8 cellular contexts compared by ENCODE assay signal in genomic region chr3:110881069-110881468, GRCh38.
DNase-seq lines count a peak whose midpoint lies in the region; ATAC-seq and TF ChIP-seq lines count a peak whose summit lies in the region.

No MANE protein-coding gene starts in this region.

- TF ChIP-seq CTCF in H9 (conservative IDR thresholded peaks at IDR 0.05) (peak; percentile 59), body of pancreas (IDR thresholded peaks at IDR 0.05) (peak in 4 of 7 experiments; percentile 27 to 38 (median 31)), upper lobe of left lung (IDR thresholded peaks at IDR 0.05) (no peak)

- H2AFZ ChIP-seq in H9 (ENCODE audit: low read length): no peak overlapping the region

- H3K27me3 ChIP-seq in H9 (ENCODE audit: insufficient read depth, low read length) (no peaks in the 10 kb centered on the region), body of pancreas (no peaks in the 10 kb centered on the region), upper lobe of left lung (no peaks in the 10 kb centered on the region)

- H3K9me3 ChIP-seq in H9 (ENCODE audit: control insufficient read depth, low read depth, low read length) (no peaks in the 10 kb centered on the region), body of pancreas (no peaks in the 10 kb centered on the region), upper lobe of left lung (no peaks in the 10 kb centered on the region)

- no peak overlapping the region for H3K4me3 ChIP-seq in body of pancreas
- H3K4me3 ChIP-seq in upper lobe of left lung: no peak overlapping the region

- no peak overlapping the region for H3K56ac ChIP-seq in H9 (ENCODE audit: insufficient read length, low read depth, low read length)

- H3K9ac ChIP-seq in H9 (ENCODE audit: extremely low read depth, insufficient read length, low read length): no peak overlapping the region

- H3K4ac ChIP-seq in H9 (ENCODE audit: low read depth, low read length): no peak overlapping the region

- no peaks in the 10 kb centered on the region; a peak in 1 of 4 replicates for H3K4me1 Mint-ChIP-seq in H9

- H3K9me3 Mint-ChIP-seq in H9: no peaks in the 10 kb centered on the region

- no peak overlapping the region for H3K14ac ChIP-seq in H9 (ENCODE audit: insufficient read depth, low read length)

- WGBS in H9 (ENCODE audit: extremely low coverage, insufficient read length, low lambda C conversion rate): no CpG with 5 or more reads among the region's 4 CpGs
- 27 to 34% methylated on average over 4 of the region's 4 CpGs for WGBS in body of pancreas, 2 donors
- WGBS in upper lobe of left lung, 2 donors: 36 to 38% methylated on average over 4 of the region's 4 CpGs

- H2BK120ac ChIP-seq in H9 (ENCODE audit: low read depth, low read length, poor library complexity, severe bottlenecking): no peak overlapping the region

- no peak overlapping the region for H3T11ph ChIP-seq in H9 (ENCODE audit: low read length)

- H3K18ac ChIP-seq in H9 (ENCODE audit: insufficient read length, low read depth, low read length): no peak overlapping the region

- H3K27ac Mint-ChIP-seq in H9: no peak overlapping the region; a peak in 1 of 7 replicates

- no peaks in the 10 kb centered on the region for H4K20me1 ChIP-seq in H9 (ENCODE audit: control insufficient read depth, insufficient read depth, insufficient read length)

- H3K4me2 ChIP-seq in H9 (ENCODE audit: insufficient read depth, insufficient read length, low read length): no peak overlapping the region

- no peaks in the 10 kb centered on the region for H3K23me2 ChIP-seq in H9 (ENCODE audit: insufficient read length, low read depth, low read length, poor library complexity, severe bottlenecking)

- TF ChIP-seq EP300 in upper lobe of left lung (IDR thresholded peaks at IDR 0.05): no peak

- H3K4me3 Mint-ChIP-seq in H9: no peak overlapping the region

- H3K23ac ChIP-seq in H9 (ENCODE audit: insufficient read length, low read depth, low read length): no peak overlapping the region

- H3K36me3 ChIP-seq in body of pancreas (replicated peaks in 1 of 2; ENCODE audit: insufficient read depth in 1 of 2, low read depth in 2 of 2) (no peaks in the 10 kb centered on the region), upper lobe of left lung (no peaks in the 10 kb centered on the region)

- no peaks in the 10 kb centered on the region for H3K27me3 Mint-ChIP-seq in H9 (ENCODE audit: low read depth)

- no peak overlapping the region for H2BK12ac ChIP-seq in H9 (ENCODE audit: insufficient read length, low read depth, low read length)

- no peak overlapping the region for H2BK5ac ChIP-seq in H9 (ENCODE audit: insufficient read length, low read length)

- H4K91ac ChIP-seq in H9 (ENCODE audit: insufficient read length, low read depth, low read length): no peak overlapping the region

- H3K36me3 Mint-ChIP-seq in H9 (ENCODE audit: insufficient read depth in 1 of 3, low read depth in 3 of 3): peaks cover 0 to 2% (median under 1%) of the 10 kb centered on the region in 3 experiments; a peak in 2 of 7 replicates

- H3K4me1 ChIP-seq in H9 (ENCODE audit: insufficient read depth, low read length) (no peaks in the 10 kb centered on the region), body of pancreas (peaks cover 8% of the 10 kb centered on the region), upper lobe of left lung (no peaks in the 10 kb centered on the region)

- H3K79me1 ChIP-seq in H9 (ENCODE audit: insufficient read depth, low read depth, low read length, poor library complexity, severe bottlenecking): no peaks in the 10 kb centered on the region

- H4K8ac ChIP-seq in H9 (replicated peaks; ENCODE audit: insufficient read length, low read depth, low read length): no peak overlapping the region

- no peak for TF ChIP-seq POLR2A in body of pancreas (IDR thresholded peaks at IDR 0.05)
- no peak for TF ChIP-seq POLR2A in upper lobe of left lung (IDR thresholded peaks at IDR 0.05)

- no peak overlapping the region for H2BK15ac ChIP-seq in H9 (ENCODE audit: low read depth, low read length)

- ATAC-seq in body of pancreas (peak; percentile 87), upper lobe of left lung (ENCODE audit: low FRiP score in 2 of 2) (no peak)

- H3K27ac ChIP-seq in H9 (ENCODE audit: insufficient read length, low read depth, low read length): no peak overlapping the region
- H3K27ac ChIP-seq in body of pancreas: no peak overlapping the region
- no peak overlapping the region for H3K27ac ChIP-seq in upper lobe of left lung

- no peak overlapping the region for H2AK5ac ChIP-seq in H9 (ENCODE audit: insufficient read length, low read length)

- DNase-seq in NCI-H510A (lab: John Stamatoyannopoulos, UW) (peak; percentile 1), NCI-H510A treated with DMSO at 0.1 percent for 48 hours (lab: John Stamatoyannopoulos, UW) (no peak), H9 (peak; percentile 50), NCI-H1092 (lab: John Stamatoyannopoulos, UW) (peak; percentile 16), body of pancreas (peak; percentile 75 to 85 (median 85)), lung microvascular endothelial cell (ENCODE audit: low read depth in 2 of 2) (peak; percentile 55 to 86), upper lobe of left lung (no peak), NOMO-1 treated with dmso at 0.1 percent for 144 hours (lab: John Stamatoyannopoulos, UW; ENCODE audit: unreplicated experiment) (no peak)

- intact Hi-C loops in body of pancreas (cut with DNase I): no loop called here

- no peak overlapping the region for H2BK20ac ChIP-seq in H9 (ENCODE audit: low read depth, low read length, poor library complexity, severe bottlenecking)

- H4K5ac ChIP-seq in H9 (ENCODE audit: insufficient read length, low read depth, low read length): no peak overlapping the region

- H3K79me2 ChIP-seq in H9 (ENCODE audit: insufficient read depth, low read length): no peaks in the 10 kb centered on the region

Comparison
In these comparisons a context has a peak if more than half of its experiments do, and no peak if none do; other contexts are left out.
1. DNase-seq: peak in NCI-H510A (single experiment), H9 (single experiment), NCI-H1092 (single experiment), body of pancreas (4 of 4) and lung microvascular endothelial cell (2 of 2); none in NCI-H510A treated with DMSO at 0.1 percent for 48 hours (single experiment), upper lobe of left lung (0 of 2) and NOMO-1 treated with dmso at 0.1 percent for 144 hours (single experiment).
2. CTCF ChIP-seq: peak in H9 (single experiment) and body of pancreas (4 of 7); none in upper lobe of left lung (0 of 6).